Comparison of ENCODE assay signal across 10 cellular contexts in genomic region chr4:98204236-98204553, GRCh38. TPM values are rescaled to one million over a fixed set of nuclear protein-coding genes. Genes with fewer than 3 reads are reported as not detected.
DNase-seq lines count a peak whose midpoint lies in the region; ATAC-seq and TF ChIP-seq lines count a peak whose summit lies in the region.
"Had no signal": no experiment of that assay in that cellular context is flagged by ENCODE, and none has a peak within 500 bp of the region (broad histone marks: within the 10 kb centered on the region; RNA-seq: fewer than 3 reads in every experiment).

No MANE protein-coding gene starts in this region.

- POLR2A ChIA-PET in activated naive CD8-positive, alpha-beta T cell treated with anti-CD3 and anti-CD28 coated beads, Interleukin-2, amount 10 ng/mL, durations not matched to agents 7 days and 5 days (lab: Charles Lee) = no interaction called here

- H3K4me1 ChIP-seq in right cardiac atrium (ENCODE audit: control insufficient read depth, insufficient read depth, low read length) = no peaks in the 10 kb centered on the region

- peak overlapping the region; percentile 75 for H3K4me3 Mint-ChIP-seq in activated naive CD8-positive, alpha-beta T cell treated with anti-CD3 and anti-CD28 coated beads, Interleukin-2, amount 10 ng/mL, durations not matched to agents 7 days and 5 days
- H3K4me3 Mint-ChIP-seq in osteocyte (ENCODE audit: unreplicated experiment) = no peak overlapping the region

- H3K9me3 Mint-ChIP-seq in activated naive CD8-positive, alpha-beta T cell treated with anti-CD3 and anti-CD28 coated beads, Interleukin-2, amount 10 ng/mL, durations not matched to agents 7 days and 5 days = peaks cover 9% of the 10 kb centered on the region
- peaks cover 4% of the 10 kb centered on the region for H3K9me3 Mint-ChIP-seq in osteocyte (ENCODE audit: unreplicated experiment)

- ATAC-seq in GM18873 (IDR thresholded peaks at IDR 0.05; ENCODE audit: low FRiP score, unreplicated experiment) (peak; percentile 59), GM21529 (IDR thresholded peaks at IDR 0.05; ENCODE audit: unreplicated experiment) (peak; percentile 46), HG03159 (IDR thresholded peaks at IDR 0.05; ENCODE audit: unreplicated experiment) (peak; percentile 62), right cardiac atrium (no peak)
- peak; percentile 46 for ATAC-seq in activated naive CD8-positive, alpha-beta T cell treated with anti-CD3 and anti-CD28 coated beads, Interleukin-2, amount 10 ng/mL, durations not matched to agents 7 days and 5 days (ENCODE audit: low read depth)

- peaks cover 8% of the 10 kb centered on the region for H3K36me3 Mint-ChIP-seq in activated naive CD8-positive, alpha-beta T cell treated with anti-CD3 and anti-CD28 coated beads, Interleukin-2, amount 10 ng/mL, durations not matched to agents 7 days and 5 days
- H3K36me3 Mint-ChIP-seq in osteocyte (ENCODE audit: unreplicated experiment) = no peaks in the 10 kb centered on the region

- WGBS in right cardiac atrium = 80% methylated on average over 3 of the region's 3 CpGs

- H3K27ac ChIP-seq in right cardiac atrium (ENCODE audit: low read length) = no peak overlapping the region

- intact Hi-C loops in right cardiac atrium (cut with DNase I) = no loop called here

- H3K27me3 Mint-ChIP-seq in activated naive CD8-positive, alpha-beta T cell treated with anti-CD3 and anti-CD28 coated beads, Interleukin-2, amount 10 ng/mL, durations not matched to agents 7 days and 5 days = peaks cover 2% of the 10 kb centered on the region
- H3K27me3 Mint-ChIP-seq in osteocyte (ENCODE audit: unreplicated experiment) = peaks cover 32% of the 10 kb centered on the region

- H3K27ac Mint-ChIP-seq in activated naive CD8-positive, alpha-beta T cell treated with anti-CD3 and anti-CD28 coated beads, Interleukin-2, amount 10 ng/mL, durations not matched to agents 7 days and 5 days = peak overlapping the region; percentile 84
- H3K27ac Mint-ChIP-seq in osteocyte (ENCODE audit: unreplicated experiment) = no peak overlapping the region

- no peak overlapping the region for H3K4me3 ChIP-seq in right cardiac atrium (ENCODE audit: low read length)

- no peak for TF ChIP-seq CTCF in osteocyte (IDR thresholded peaks at IDR 0.05)

- H3K9me3 ChIP-seq in right cardiac atrium (ENCODE audit: control insufficient read depth, low read length) = no peaks in the 10 kb centered on the region

- H3K4me1 Mint-ChIP-seq in activated naive CD8-positive, alpha-beta T cell treated with anti-CD3 and anti-CD28 coated beads, Interleukin-2, amount 10 ng/mL, durations not matched to agents 7 days and 5 days = peaks cover 13% of the 10 kb centered on the region
- H3K4me1 Mint-ChIP-seq in osteocyte (ENCODE audit: unreplicated experiment) = peaks cover 2% of the 10 kb centered on the region

- H3K27me3 ChIP-seq in right cardiac atrium (ENCODE audit: control insufficient read depth, insufficient read depth) = no peaks in the 10 kb centered on the region

- DNase-seq in activated naive CD8-positive, alpha-beta T cell treated with anti-CD3 and anti-CD28 coated beads, Interleukin-2, amount 10 ng/mL, durations not matched to agents 7 days and 5 days = no peak
- no peak for DNase-seq in stimulated activated CD4-positive, alpha-beta T cell treated with anti-CD3 and anti-CD28 coated beads, Interleukin-12 subunit alpha, Interleukin-12 subunit beta, amount 100 ng/mL, for 4 hours
- DNase-seq in osteocyte (ENCODE audit: extremely low spot score, unreplicated experiment) (no peak), NCI-H1694 (lab: John Stamatoyannopoulos, UW) (no peak), right cardiac atrium (no peak)
- DNase-seq: activated gamma-delta T cell, occipital lobe had no signal

RNA-seq across cellular contexts. Expression of gene RAP1GDS1, which starts 57.0 kb away (rescaled TPM):
- 10 to 100 TPM; 58.2 to 64.5 TPM for total RNA-seq in activated naive CD8-positive, alpha-beta T cell treated with anti-CD3 and anti-CD28 coated beads, Interleukin-2, amount 10 ng/mL, durations not matched to agents 7 days and 5 days
- 42.5 and 47.6 TPM in 2 replicates for total RNA-seq in osteocyte
- 10 to 100 TPM; 10.2 to 14.8 (median 13.2) TPM for total RNA-seq in right cardiac atrium
- polyA plus RNA-seq in right cardiac atrium = 5.0 TPM

Comparison
In these comparisons a context has a peak if more than half of its experiments do, and no peak if none do; other contexts are left out.
1. ATAC-seq: peak in GM18873 (single experiment), GM21529 (single experiment), HG03159 (single experiment) and activated naive CD8-positive, alpha-beta T cell treated with anti-CD3 and anti-CD28 coated beads, Interleukin-2, amount 10 ng/mL, durations not matched to agents 7 days and 5 days (single experiment); none in right cardiac atrium (0 of 2).